ENCODE assay signal across 8 cellular contexts in genomic region chr1:43973981-43974442, GRCh38. TPM values are rescaled to one million over a fixed set of nuclear protein-coding genes. Genes with fewer than 3 reads are reported as not detected.
A peak's percentile ranks its signal among the peaks of the same experiment; 100 is the strongest.
DNase-seq lines count a peak whose midpoint lies in the region; ATAC-seq and TF ChIP-seq lines count a peak whose summit lies in the region.

No MANE protein-coding gene starts in this region.

- no peak for TF ChIP-seq POLR2A in HCT116 (IDR thresholded peaks at IDR 0.05; ENCODE audit: borderline replicate concordance, extremely low read depth, insufficient read depth, insufficient read length)

- H3K4me1 ChIP-seq in HCT116 (ENCODE audit: control insufficient read depth in 1 of 2, insufficient read depth in 2 of 2, low read length in 2 of 2), result peaks cover 22 to 63% of the 10 kb centered on the region in 2 experiments
- peaks cover 28% of the 10 kb centered on the region for H3K4me1 ChIP-seq in thymus (ENCODE audit: control insufficient read depth, insufficient read depth, low read length)

- H3K9me2 ChIP-seq in HCT116 (ENCODE audit: insufficient read depth), result no peaks in the 10 kb centered on the region

- H3K27me3 Mint-ChIP-seq in activated naive CD8-positive, alpha-beta T cell treated with anti-CD3 and anti-CD28 coated beads, Interleukin-2, amount 50 U/mL, for 24 hours, result no peaks in the 10 kb centered on the region

- H3K27me3 ChIP-seq in HCT116 (ENCODE audit: insufficient read depth, low read length) (no peaks in the 10 kb centered on the region), kidney epithelial cell (ENCODE audit: control insufficient read depth, insufficient read depth, low read length) (no peaks in the 10 kb centered on the region), thymus (ENCODE audit: control insufficient read depth, insufficient read depth) (no peaks in the 10 kb centered on the region)

- no peak for DNase-seq in AG09309 (ENCODE audit: low read depth)
- no peak for DNase-seq in HCT116 (ENCODE audit: low read depth, low spot score)
- no peak for DNase-seq in activated naive CD8-positive, alpha-beta T cell treated with anti-CD3 and anti-CD28 coated beads, Interleukin-2, amount 50 U/mL, for 24 hours
- DNase-seq in kidney epithelial cell (ENCODE audit: low read depth), result no peak
- DNase-seq in NCI-H187 treated with DMSO at 0.1 percent for 48 hours (lab: John Stamatoyannopoulos, UW), result no peak
- no peak for DNase-seq in DMS 273 treated with DMSO at 0.1 percent for 48 hours (lab: John Stamatoyannopoulos, UW)
- DNase-seq in GDM1 (lab: John Stamatoyannopoulos, UW), result no peak

- H3K9me3 Mint-ChIP-seq in activated naive CD8-positive, alpha-beta T cell treated with anti-CD3 and anti-CD28 coated beads, Interleukin-2, amount 50 U/mL, for 24 hours, result no peaks in the 10 kb centered on the region

- POLR2A ChIA-PET in HCT116 (lab: Charles Lee), result interaction anchor here (0.6 kb wide), 1 partner anchor 10 kb away, joined by 3 read pairs; no protein-coding TSS in a partner anchor

- H2AFZ ChIP-seq in HCT116 (ENCODE audit: low read depth, low read length, poor library complexity, severe bottlenecking), result peak overlapping the region; percentile 30

- TF ChIP-seq RAD21 in HCT116 (IDR thresholded peaks at IDR 0.05; ENCODE audit: low read depth), result no peak

- H3K4me3 Mint-ChIP-seq in activated naive CD8-positive, alpha-beta T cell treated with anti-CD3 and anti-CD28 coated beads, Interleukin-2, amount 50 U/mL, for 24 hours, result peak overlapping the region; percentile 86

- WGBS in thymus, result 47% methylated on average over 9 of the region's 9 CpGs

- TF ChIP-seq CTCF in AG09309 (IDR thresholded peaks at IDR 0.05; ENCODE audit: control insufficient read depth, insufficient read depth, low read depth, low read length, missing control alignments) (no peak), HCT116 (IDR thresholded peaks at IDR 0.05 in 2 of 3, conservative IDR thresholded peaks at IDR 0.05 in 1 of 3; ENCODE audit: borderline replicate concordance in 1 of 3, insufficient read depth in 1 of 3, low read depth in 2 of 3, low read length in 2 of 3) (no peak), kidney epithelial cell (IDR thresholded peaks at IDR 0.05; ENCODE audit: insufficient read depth, low read length, poor library complexity, severe bottlenecking) (no peak)

- peak overlapping the region; percentile 93 for H3K4me3 ChIP-seq in AG09309 (ENCODE audit: control insufficient read depth, low read depth, low read length)
- peak overlapping the region; percentile 92 to 99 for H3K4me3 ChIP-seq in HCT116 (replicated peaks in 1 of 2; ENCODE audit: low read depth in 1 of 2, low read length in 2 of 2)
- peak overlapping the region; percentile 83 for H3K4me3 ChIP-seq in kidney epithelial cell (ENCODE audit: low read depth, low read length)
- peak overlapping the region; percentile 87 for H3K4me3 ChIP-seq in thymus (ENCODE audit: low read length)

- no peaks in the 10 kb centered on the region for H3K9me3 ChIP-seq in HCT116 (ENCODE audit: control insufficient read depth in 1 of 2, insufficient read depth in 1 of 2, low read depth in 1 of 2, low read length in 2 of 2)
- no peaks in the 10 kb centered on the region for H3K9me3 ChIP-seq in thymus (ENCODE audit: control insufficient read depth)

- intact Hi-C loops in HCT116 (cut with micrococcal nuclease), result no loop called here

- H3K36me3 ChIP-seq in HCT116 (ENCODE audit: control insufficient read depth in 1 of 2, insufficient read depth in 2 of 2, low read length in 2 of 2), result peaks cover 15 to 50% of the 10 kb centered on the region in 2 experiments; a peak in 3 of 4 replicates
- peaks cover 4% of the 10 kb centered on the region for H3K36me3 ChIP-seq in kidney epithelial cell (ENCODE audit: control insufficient read depth, insufficient read depth, low read length)
- H3K36me3 ChIP-seq in thymus (ENCODE audit: control insufficient read depth, insufficient read depth), result peaks cover 19% of the 10 kb centered on the region

- H3K27ac ChIP-seq in HCT116 (ENCODE audit: low read depth, low read length), result peak overlapping the region; percentile 80
- peak overlapping the region; percentile 84 for H3K27ac ChIP-seq in thymus (ENCODE audit: low read depth)

- H3K36me3 Mint-ChIP-seq in activated naive CD8-positive, alpha-beta T cell treated with anti-CD3 and anti-CD28 coated beads, Interleukin-2, amount 50 U/mL, for 24 hours (ENCODE audit: low read depth), result peaks cover 44% of the 10 kb centered on the region

- peak; percentile 0; the same call in 1 of the 2 replicates for ATAC-seq in HCT116
- ATAC-seq in activated naive CD8-positive, alpha-beta T cell treated with anti-CD3 and anti-CD28 coated beads, Interleukin-2, amount 50 U/mL, for 24 hours, result no peak

- peak overlapping the region; percentile 97 for H3K4me2 ChIP-seq in HCT116 (ENCODE audit: low read length)

- CTCF ChIA-PET in HCT116 (lab: Charles Lee), result interaction anchor here (1.3 to 2.2 kb wide), 2 partner anchors 39 to 211 kb away, joined by 3 to 10 read pairs; no protein-coding TSS in a partner anchor

- no TSS peak for BruUV-seq in HCT116 (replicated peaks; lab: Mats Ljungman, UMichigan)

- peak overlapping the region; percentile 81 for H3K27ac Mint-ChIP-seq in activated naive CD8-positive, alpha-beta T cell treated with anti-CD3 and anti-CD28 coated beads, Interleukin-2, amount 50 U/mL, for 24 hours

- RAD21 ChIA-PET in HCT116 (lab: Charles Lee; ENCODE audit: low non-redundant PET in 1 of 2, low total read pairs in 2 of 2, uncharacterized antibody in 2 of 2, unreplicated experiment in 2 of 2), result no interaction called here

- peaks cover 63% of the 10 kb centered on the region for H3K4me1 Mint-ChIP-seq in activated naive CD8-positive, alpha-beta T cell treated with anti-CD3 and anti-CD28 coated beads, Interleukin-2, amount 50 U/mL, for 24 hours

- no peaks in the 10 kb centered on the region for H4K20me1 ChIP-seq in HCT116 (ENCODE audit: insufficient read depth)

- H3K79me2 ChIP-seq in HCT116 (ENCODE audit: insufficient read depth, low read length), result peaks cover 58% of the 10 kb centered on the region

- H3K9ac ChIP-seq in HCT116 (ENCODE audit: low read length), result peak overlapping the region; percentile 93

TF ChIP-seq in HCT116, 20 proteins besides CTCF, POLR2A, EP300 and RAD21:
- TF ChIP-seq SP1 (IDR thresholded peaks at IDR 0.05; ENCODE audit: low read depth), result no peak
- TF ChIP-seq SRF (IDR thresholded peaks at IDR 0.05; ENCODE audit: low read depth), result no peak
- no peak for TF ChIP-seq EZH2phosphoT487 (IDR thresholded peaks at IDR 0.05; ENCODE audit: borderline replicate concordance)

RNA-seq across cellular contexts. Expression of gene ATP6V0B, which starts 0.7 kb away (rescaled TPM):
- total RNA-seq in HCT116 (2021; ENCODE audit: unreplicated experiment) (122 TPM), kidney epithelial cell (298 and 308 TPM in 2 replicates)
- polyA plus RNA-seq in HCT116 (2012), result 142 and 154 TPM in 2 replicates
- 198 TPM for polyA plus RNA-seq in thymus

RNA-seq across cellular contexts. Expression of gene DPH2, which starts 4.2 kb away (rescaled TPM):
- total RNA-seq in HCT116 (2021; ENCODE audit: unreplicated experiment), result 53.2 TPM
- polyA plus RNA-seq in HCT116 (2012), result 31.5 and 32.2 TPM in 2 replicates
- total RNA-seq in kidney epithelial cell, result 45.8 and 52.2 TPM in 2 replicates
- polyA plus RNA-seq in thymus, result 14.4 TPM

RNA-seq across cellular contexts. Expression of gene B4GALT2, which starts 5.0 kb away (rescaled TPM):
- total RNA-seq in HCT116 (2021; ENCODE audit: unreplicated experiment) (76.8 TPM), kidney epithelial cell (62.6 and 86.8 TPM in 2 replicates)
- polyA plus RNA-seq in HCT116 (2012), result 63.9 and 73.1 TPM in 2 replicates
- 7.3 TPM for polyA plus RNA-seq in thymus

RNA-seq across cellular contexts. Expression of gene CCDC24, which starts 17.4 kb away (rescaled TPM):
- total RNA-seq in HCT116 (2021; ENCODE audit: unreplicated experiment), result 23.3 TPM
- 20.0 and 20.7 TPM in 2 replicates for polyA plus RNA-seq in HCT116 (2012)
- total RNA-seq in kidney epithelial cell, result 4.4 and 9.6 TPM in 2 replicates
- polyA plus RNA-seq in thymus, result 11.1 TPM

RNA-seq across cellular contexts. Expression of gene IPO13, which starts 27.3 kb away (rescaled TPM):
- total RNA-seq in HCT116 (2021; ENCODE audit: unreplicated experiment) (18.7 TPM), kidney epithelial cell (29.2 and 32.8 TPM in 2 replicates)
- polyA plus RNA-seq in HCT116 (2012), result 16.2 and 18.9 TPM in 2 replicates
- polyA plus RNA-seq in thymus, result 26.1 TPM
